25 cellular contexts compared by ENCODE assay signal in genomic region chr3:114634635-114635034, GRCh38.
DNase-seq lines count a peak whose midpoint lies in the region; ATAC-seq, FAIRE-seq and TF ChIP-seq lines count a peak whose summit lies in the region.
"Had no signal": no experiment of that assay in that cellular context is flagged by ENCODE, and none has a peak within 500 bp of the region (broad histone marks: within the 10 kb centered on the region; RNA-seq: fewer than 3 reads in every experiment).

No MANE protein-coding gene starts in this region.

- no peaks in the 10 kb centered on the region for H4K20me1 ChIP-seq in HepG2 (ENCODE audit: insufficient read depth, low read length)
- H4K20me1 ChIP-seq: BLaER1 treated with 17β-estradiol and CSF1 and Interleukin-3, amounts not matched to agents 10 nM and 100 nM had no signal

- POLR2A ChIA-PET in HepG2 (lab: Yijun Ruan, JAX): no interaction called here

- no peak for TF ChIP-seq RAD21 in HepG2 (CRISPR knock-in tag; IDR thresholded peaks at IDR 0.05)

- H3K36me3 ChIP-seq in right lobe of liver: no peaks in the 10 kb centered on the region
- H3K36me3 ChIP-seq in HepG2 (replicated peaks in 1 of 2; ENCODE audit: control insufficient read depth in 1 of 2, insufficient read depth in 2 of 2, low read length in 2 of 2): no peaks in the 10 kb centered on the region
- H3K36me3 ChIP-seq: BLaER1 treated with 17β-estradiol and CSF1 and Interleukin-3, amounts not matched to agents 10 nM and 100 nM had no signal

- H3K79me2 ChIP-seq in HepG2 (ENCODE audit: insufficient read depth, low read length): no peaks in the 10 kb centered on the region

- CTCF ChIA-PET in HepG2 (lab: Yijun Ruan, JAX; ENCODE audit: low intra/inter-chr PET ratio, low total read pairs): no interaction called here

- TF ChIP-seq CTCF in right lobe of liver (IDR thresholded peaks at IDR 0.05) (no peak), HepG2 (CRISPR knock-in tag; IDR thresholded peaks at IDR 0.05) (no peak)

- no peak for FAIRE-seq in HepG2 (lab: Jason Lieb, UNC)
- peak; percentile 20 for FAIRE-seq in urothelium cell line (lab: Jason Lieb, UNC)
- no peak for FAIRE-seq in GM19239 (lab: Jason Lieb, UNC)
- FAIRE-seq: A549, GM12878, GM12892, GM18507 had no signal

- no peak overlapping the region for H2AFZ ChIP-seq in HepG2 (ENCODE audit: low read length)

- H3K4me3 ChIP-seq in right lobe of liver (no peak overlapping the region), HepG2 (replicated peaks in 1 of 3; ENCODE audit: insufficient read depth in 1 of 3, low read depth in 2 of 3, low read length in 3 of 3) (no peak overlapping the region)
- H3K4me3 ChIP-seq: A549; BLaER1 treated with 17β-estradiol and CSF1 and Interleukin-3, amounts not matched to agents 10 nM and 100 nM; GM12878 had no signal

- 50% methylated on average over 3 of the region's 3 CpGs for WGBS in right lobe of liver (ENCODE audit: insufficient coverage, low coverage, low lambda C conversion rate, missing lambda C conversion rate)
- WGBS in HepG2 (ENCODE audit: low lambda C conversion rate): 93% methylated on average over 3 of the region's 3 CpGs

- no peak overlapping the region for H3K27ac ChIP-seq in right lobe of liver
- no peak overlapping the region for H3K27ac ChIP-seq in HepG2 (ENCODE audit: extremely low read length, insufficient read depth, low read length)
- H3K27ac ChIP-seq: 22Rv1; A549; BLaER1 treated with 17β-estradiol and CSF1 and Interleukin-3, amounts not matched to agents 10 nM and 100 nM; C4-2B had no signal

- peaks cover 21 to 26% of the 10 kb centered on the region in 2 donors for H3K36me3 Mint-ChIP-seq in stimulated activated naive B cell treated with anti-CD40 and anti-IgM and Interleukin-4, amounts not matched to agents 10 μg/mL and 1 μg/mL and 100 μg/mL, for 72 hours

- H3K27ac Mint-ChIP-seq in stimulated activated naive B cell treated with anti-CD40 and anti-IgM and Interleukin-4, amounts not matched to agents 10 μg/mL and 1 μg/mL and 100 μg/mL, for 72 hours: no peak overlapping the region
- H3K27ac Mint-ChIP-seq: B cell; CD4-positive, alpha-beta T cell; CD8-positive, alpha-beta T cell had no signal

- intact Hi-C loops in right lobe of liver (cut with DNase I): no loop called here
- intact Hi-C loops in HepG2 (cut with micrococcal nuclease; ENCODE audit: unreplicated experiment): loop anchor here (5.0 kb wide), 1 partner anchor 613 kb away; no protein-coding TSS in a partner anchor

- H3K4me3 Mint-ChIP-seq in stimulated activated naive B cell treated with anti-CD40 and anti-IgM and Interleukin-4, amounts not matched to agents 10 μg/mL and 1 μg/mL and 100 μg/mL, for 72 hours: no peak overlapping the region
- H3K4me3 Mint-ChIP-seq: B cell; CD4-positive, alpha-beta T cell; CD8-positive, alpha-beta T cell had no signal

- no peak for DNase-seq in right lobe of liver
- DNase-seq in HepG2 (ENCODE audit: low spot score): no peak
- peak; percentile 26 for DNase-seq in OCI-M1 (lab: John Stamatoyannopoulos, UW)
- DNase-seq in urothelium cell line (ENCODE audit: low spot score): no peak
- DNase-seq in stimulated activated naive B cell treated with anti-CD40 and anti-IgM and Interleukin-4, amounts not matched to agents 10 μg/mL and 1 μg/mL and 100 μg/mL, for 72 hours: no peak
- no peak for DNase-seq in GM19239 (ENCODE audit: insufficient read length, low spot score)
- DNase-seq: AML-193; CD4-positive, alpha-beta T cell; CD8-positive, alpha-beta T cell; COR-L47; DMS 273 treated with DMSO at 0.1 percent for 48 hours; DMS153; DMS53; DMS79; DND-41; EL; GDM1 had no signal

- in situ Hi-C loops in HepG2 (cut with HindIII; ENCODE audit: extremely low pct_ligation_motif_present, low pct_unique_long_range_greater_than_20kb): no loop called here

- no peak overlapping the region for H3K9ac ChIP-seq in HepG2 (ENCODE audit: insufficient read depth, low read depth, low read length)
- H3K9ac ChIP-seq: BLaER1 treated with 17β-estradiol and CSF1 and Interleukin-3, amounts not matched to agents 10 nM and 100 nM had no signal

- no peaks in the 10 kb centered on the region for H3K27me3 Mint-ChIP-seq in stimulated activated naive B cell treated with anti-CD40 and anti-IgM and Interleukin-4, amounts not matched to agents 10 μg/mL and 1 μg/mL and 100 μg/mL, for 72 hours
- H3K27me3 Mint-ChIP-seq: B cell; CD4-positive, alpha-beta T cell had no signal

- TF ChIP-seq EP300 in HepG2 (IDR thresholded peaks at IDR 0.05; ENCODE audit: low read depth in 2 of 2, low read length in 2 of 2) (no peak), HepG2 (CRISPR knock-in tag; IDR thresholded peaks at IDR 0.05; ENCODE audit: borderline replicate concordance) (no peak)

- H3K4me1 Mint-ChIP-seq in stimulated activated naive B cell treated with anti-CD40 and anti-IgM and Interleukin-4, amounts not matched to agents 10 μg/mL and 1 μg/mL and 100 μg/mL, for 72 hours: peaks cover 3 to 15% of the 10 kb centered on the region in 2 donors
- H3K4me1 Mint-ChIP-seq: B cell had no signal

- ATAC-seq in right lobe of liver (peak; percentile 38 to 56 (median 48)), HepG2 (no peak)
- no peak for ATAC-seq in stimulated activated naive B cell treated with anti-CD40 and anti-IgM and Interleukin-4, amounts not matched to agents 10 μg/mL and 1 μg/mL and 100 μg/mL, for 72 hours (replicated peaks)
- ATAC-seq: A549; CD8-positive, alpha-beta T cell; GM12878 had no signal

- no peaks in the 10 kb centered on the region for H3K27me3 ChIP-seq in right lobe of liver
- H3K27me3 ChIP-seq in HepG2 (ENCODE audit: control insufficient read depth in 1 of 2, insufficient read depth in 2 of 2, low read length in 2 of 2): no peaks in the 10 kb centered on the region
- H3K27me3 ChIP-seq: BLaER1 treated with 17β-estradiol and CSF1 and Interleukin-3, amounts not matched to agents 10 nM and 100 nM had no signal

- no TSS peak for BruUV-seq in HepG2 (replicated peaks; lab: Mats Ljungman, UMichigan)

- TF ChIP-seq POLR2A in right lobe of liver (IDR thresholded peaks at IDR 0.05) (no peak), HepG2 (IDR thresholded peaks at IDR 0.05; ENCODE audit: insufficient read depth in 1 of 2, low read depth in 2 of 2, low read length in 2 of 2) (no peak)

- H3K9me3 ChIP-seq in right lobe of liver (no peaks in the 10 kb centered on the region), HepG2 (ENCODE audit: low read length) (peaks cover 10% of the 10 kb centered on the region; the same call in 1 of the 2 replicates)
- H3K9me3 ChIP-seq: A549 had no signal

- H3K9me3 Mint-ChIP-seq in stimulated activated naive B cell treated with anti-CD40 and anti-IgM and Interleukin-4, amounts not matched to agents 10 μg/mL and 1 μg/mL and 100 μg/mL, for 72 hours: peaks cover 17 to 21% of the 10 kb centered on the region in 2 donors

- peaks cover 0 to 6% (median 0%) of the 10 kb centered on the region in 4 donors for H3K4me1 ChIP-seq in right lobe of liver
- 0 out of 2 replicates have a peak, but pooled peaks cover 7% of the 10 kb centered on the region for H3K4me1 ChIP-seq in HepG2 (ENCODE audit: insufficient read depth, low read length)
- H3K4me1 ChIP-seq: A549; BLaER1 treated with 17β-estradiol and CSF1 and Interleukin-3, amounts not matched to agents 10 nM and 100 nM had no signal

- H3K4me2 ChIP-seq in HepG2 (ENCODE audit: low read depth, low read length): no peak overlapping the region
- H3K4me2 ChIP-seq: A549; BLaER1 treated with 17β-estradiol and CSF1 and Interleukin-3, amounts not matched to agents 10 nM and 100 nM had no signal

TF ChIP-seq in HepG2, 621 proteins besides CTCF, POLR2A, EP300 and RAD21 (continues in another document):
- TF ChIP-seq ZHX2 (IDR thresholded peaks at IDR 0.05; ENCODE audit: low read depth) (no peak), ZHX2 (CRISPR knock-in tag; IDR thresholded peaks at IDR 0.05; ENCODE audit: borderline replicate concordance) (no peak), TCF12 (IDR thresholded peaks at IDR 0.05) (no peak), TCF12 (CRISPR knock-in tag; IDR thresholded peaks at IDR 0.05) (no peak), ZNF546 (CRISPR knock-in tag; conservative IDR thresholded peaks at IDR 0.05) (no peak), ZNF180 (CRISPR knock-in tag; IDR thresholded peaks at IDR 0.05; ENCODE audit: borderline replicate concordance, low read depth) (no peak)

Comparison
In these comparisons a context has a peak if more than half of its experiments do, and no peak if none do; other contexts are left out.
1. ATAC-seq: peak in right lobe of liver (4 of 4); none in HepG2 (single experiment) and stimulated activated naive B cell treated with anti-CD40 and anti-IgM and Interleukin-4, amounts not matched to agents 10 μg/mL and 1 μg/mL and 100 μg/mL, for 72 hours (0 of 2).